23 cellular contexts compared by ENCODE assay signal in genomic region chr20:23820493-23820892, GRCh38. TPM values are rescaled to one million over a fixed set of nuclear protein-coding genes. Genes with fewer than 3 reads are reported as not detected.
DNase-seq lines count a peak whose midpoint lies in the region; ATAC-seq and TF ChIP-seq lines count a peak whose summit lies in the region.
"Had no signal": no experiment of that assay in that cellular context is flagged by ENCODE, and none has a peak within 500 bp of the region (broad histone marks: within the 10 kb centered on the region; RNA-seq: fewer than 3 reads in every experiment).

No MANE protein-coding gene starts in this region.

- no peak overlapping the region for H3K4me3 Mint-ChIP-seq in activated CD4-positive, alpha-beta T cell treated with anti-CD3 and anti-CD28 coated beads for 36 hours
- no peak overlapping the region for H3K4me3 Mint-ChIP-seq in osteocyte (ENCODE audit: unreplicated experiment)
- no peak overlapping the region for H3K4me3 Mint-ChIP-seq in endodermal cell
- H3K4me3 Mint-ChIP-seq: CD4-positive, CD25-positive, alpha-beta regulatory T cell had no signal

- peaks cover 3% of the 10 kb centered on the region for H3K4me1 Mint-ChIP-seq in activated CD4-positive, alpha-beta T cell treated with anti-CD3 and anti-CD28 coated beads for 36 hours
- H3K4me1 Mint-ChIP-seq in osteocyte (ENCODE audit: unreplicated experiment) = no peaks in the 10 kb centered on the region
- H3K4me1 Mint-ChIP-seq in endodermal cell = no peaks in the 10 kb centered on the region

- TF ChIP-seq CTCF in fibroblast of mammary gland (conservative IDR thresholded peaks at IDR 0.05; ENCODE audit: control insufficient read depth, insufficient read depth, low read depth, low read length) = no peak
- TF ChIP-seq CTCF in osteocyte (IDR thresholded peaks at IDR 0.05) = no peak
- no peak for TF ChIP-seq CTCF in lower lobe of right lung (IDR thresholded peaks at IDR 0.05)
- TF ChIP-seq CTCF in endodermal cell (conservative IDR thresholded peaks at IDR 0.05) = no peak

- CTCF ChIA-PET in activated CD4-positive, alpha-beta T cell treated with anti-CD3 and anti-CD28 coated beads for 36 hours (lab: Charles Lee) = no interaction called here

- POLR2A ChIA-PET in activated CD4-positive, alpha-beta T cell treated with anti-CD3 and anti-CD28 coated beads for 36 hours (lab: Charles Lee) = no interaction called here

- no peak overlapping the region for H3K27ac Mint-ChIP-seq in activated CD4-positive, alpha-beta T cell treated with anti-CD3 and anti-CD28 coated beads for 36 hours
- H3K27ac Mint-ChIP-seq in osteocyte (ENCODE audit: unreplicated experiment) = no peak overlapping the region
- H3K27ac Mint-ChIP-seq in endodermal cell = no peak overlapping the region
- H3K27ac Mint-ChIP-seq: CD4-positive, CD25-positive, alpha-beta regulatory T cell had no signal

- H3K27ac ChIP-seq in lower lobe of right lung = no peak overlapping the region
- no peak overlapping the region for H3K27ac ChIP-seq in endodermal cell (ENCODE audit: low read depth, low read length)
- H3K27ac ChIP-seq: 22Rv1 had no signal

- no peaks in the 10 kb centered on the region for H3K4me1 ChIP-seq in adipocyte (ENCODE audit: control insufficient read depth, insufficient read depth, low read length)
- no peaks in the 10 kb centered on the region for H3K4me1 ChIP-seq in lower lobe of right lung
- H3K4me1 ChIP-seq in endodermal cell (ENCODE audit: control insufficient read depth, insufficient read depth, low read length) = no peaks in the 10 kb centered on the region
- H3K4me1 ChIP-seq: BE2C had no signal

- H3K36me3 ChIP-seq in adipocyte (ENCODE audit: control insufficient read depth, insufficient read depth, low read length, severe bottlenecking) = no peaks in the 10 kb centered on the region
- no peaks in the 10 kb centered on the region for H3K36me3 ChIP-seq in lower lobe of right lung
- H3K36me3 ChIP-seq in endodermal cell (ENCODE audit: control insufficient read depth, insufficient read depth, low read length) = no peaks in the 10 kb centered on the region
- H3K36me3 ChIP-seq: BE2C had no signal

- intact Hi-C loops in activated CD4-positive, alpha-beta T cell treated with anti-CD3 and anti-CD28 coated beads for 36 hours (cut with DNase I, micrococcal nuclease) = no loop called here
- intact Hi-C loops in lower lobe of right lung (cut with DNase I) = no loop called here

- no peak overlapping the region for H3K4me3 ChIP-seq in adipocyte (ENCODE audit: low read length)
- no peak overlapping the region for H3K4me3 ChIP-seq in fibroblast of mammary gland (ENCODE audit: control insufficient read depth, low read depth, low read length)
- no peak overlapping the region for H3K4me3 ChIP-seq in lower lobe of right lung
- no peak overlapping the region for H3K4me3 ChIP-seq in endodermal cell (ENCODE audit: low read length)
- H3K4me3 ChIP-seq: GM12878 had no signal

- H3K36me3 Mint-ChIP-seq in activated CD4-positive, alpha-beta T cell treated with anti-CD3 and anti-CD28 coated beads for 36 hours (ENCODE audit: low read depth) = no peaks in the 10 kb centered on the region
- H3K36me3 Mint-ChIP-seq in osteocyte (ENCODE audit: unreplicated experiment) = no peaks in the 10 kb centered on the region
- no peaks in the 10 kb centered on the region for H3K36me3 Mint-ChIP-seq in endodermal cell (ENCODE audit: low read depth)
- H3K36me3 Mint-ChIP-seq: CD4-positive, CD25-positive, alpha-beta regulatory T cell had no signal

- 71 to 78% methylated on average over 1 to 2 of the region's 2 CpGs for WGBS in endodermal cell (ENCODE audit: insufficient coverage in 1 of 2, insufficient read length in 1 of 2), 2 experiments

- peak; percentile 13 for DNase-seq in activated CD4-positive, alpha-beta T cell treated with anti-CD3 and anti-CD28 coated beads for 36 hours
- no peak for DNase-seq in activated CD4-positive, alpha-beta T cell treated with anti-CD3 and anti-CD28 coated beads, Interleukin-2, amount 50 U/mL, for 1 hour
- DNase-seq in adipocyte (ENCODE audit: low read depth) = peak; percentile 15
- DNase-seq in fibroblast of mammary gland (ENCODE audit: low read depth) = peak; percentile 73
- peak; percentile 10 for DNase-seq in osteocyte (ENCODE audit: extremely low spot score, unreplicated experiment)
- no peak for DNase-seq in lower lobe of right lung
- no peak for DNase-seq in endodermal cell
- DNase-seq: BE2C; CD4-positive, CD25-positive, alpha-beta regulatory T cell; COR-L47; KBM-7; NCI-H1105 treated with DMSO at 0.1 percent for 48 hours; NCI-H1694 treated with DMSO at 0.1 percent for 48 hours; NCI-H748 treated with DMSO at 0.1 percent for 48 hours; NK-92 treated with Interleukin-12 subunit alpha and Interleukin-12 subunit beta, amount 100 ng/mL, for 24 hours; SHP77 had no signal

- peak; percentile 55 for ATAC-seq in activated CD4-positive, alpha-beta T cell treated with anti-CD3 and anti-CD28 coated beads for 36 hours
- ATAC-seq in lower lobe of right lung = no peak
- no peak for ATAC-seq in GM21737 (IDR thresholded peaks at IDR 0.05; ENCODE audit: unreplicated experiment)
- ATAC-seq: GM12878 had no signal

- no peaks in the 10 kb centered on the region for H3K27me3 ChIP-seq in adipocyte (replicated peaks; ENCODE audit: control insufficient read depth, insufficient read depth, low read length)
- no peaks in the 10 kb centered on the region for H3K27me3 ChIP-seq in lower lobe of right lung (ENCODE audit: low read depth)
- H3K27me3 ChIP-seq in endodermal cell (ENCODE audit: control insufficient read depth, insufficient read depth, low read length, poor library complexity, severe bottlenecking) = no peaks in the 10 kb centered on the region
- H3K27me3 ChIP-seq: BE2C had no signal

- H3K9me3 ChIP-seq in adipocyte (ENCODE audit: control insufficient read depth, low read length) = no peaks in the 10 kb centered on the region
- H3K9me3 ChIP-seq in lower lobe of right lung = no peaks in the 10 kb centered on the region
- H3K9me3 ChIP-seq in endodermal cell (ENCODE audit: control insufficient read depth, low read length) = no peaks in the 10 kb centered on the region
- H3K9me3 ChIP-seq: BE2C had no signal

- peaks cover 2% of the 10 kb centered on the region for H3K9me3 Mint-ChIP-seq in activated CD4-positive, alpha-beta T cell treated with anti-CD3 and anti-CD28 coated beads for 36 hours (ENCODE audit: low read depth)
- no peaks in the 10 kb centered on the region for H3K9me3 Mint-ChIP-seq in osteocyte (ENCODE audit: unreplicated experiment)
- peaks cover 2% of the 10 kb centered on the region for H3K9me3 Mint-ChIP-seq in endodermal cell

- H3K9ac ChIP-seq in adipocyte (ENCODE audit: low read length) (no peak overlapping the region), endodermal cell (ENCODE audit: extremely low read depth, low read length, poor library complexity, severe bottlenecking) (no peak overlapping the region)

- H3K27me3 Mint-ChIP-seq in activated CD4-positive, alpha-beta T cell treated with anti-CD3 and anti-CD28 coated beads for 36 hours = no peaks in the 10 kb centered on the region
- H3K27me3 Mint-ChIP-seq in osteocyte (ENCODE audit: unreplicated experiment) (no peaks in the 10 kb centered on the region), endodermal cell (ENCODE audit: insufficient read depth) (no peaks in the 10 kb centered on the region)

RNA-seq across cellular contexts. Expression of gene CST2, which starts 6.0 kb away (rescaled TPM):
- total RNA-seq in activated CD4-positive, alpha-beta T cell treated with anti-CD3 and anti-CD28 coated beads for 36 hours = not detected
- total RNA-seq in osteocyte (not detected in 2 replicates), lower lobe of right lung (not detected), endodermal cell (under 1 TPM in 1 of 2 donors, not detected in 1; 0.62 TPM)
- polyA plus RNA-seq in endodermal cell (2013, experiment 1 of 2) = 0.71 TPM
- polyA plus RNA-seq in endodermal cell (2013, experiment 2 of 2) = 0.46 TPM
- total RNA-seq: CD4-positive, CD25-positive, alpha-beta regulatory T cell; GM12878; H1; NCI-H460; OCI-LY7 had no signal
- polyA plus RNA-seq: CD4-positive, CD25-positive, alpha-beta regulatory T cell; GM12878; H1 had no signal

RNA-seq across cellular contexts. Expression of gene CST5, which starts 59.1 kb away (rescaled TPM):
- total RNA-seq in activated CD4-positive, alpha-beta T cell treated with anti-CD3 and anti-CD28 coated beads for 36 hours = not detected
- total RNA-seq in osteocyte = not detected in 2 replicates
- total RNA-seq in lower lobe of right lung = not detected
- not detected for total RNA-seq in endodermal cell
- 0.32 TPM for polyA plus RNA-seq in endodermal cell (2013, experiment 1 of 2)
- polyA plus RNA-seq in endodermal cell (2013, experiment 2 of 2) = 0.79 TPM
- total RNA-seq: CD4-positive, CD25-positive, alpha-beta regulatory T cell; GM12878; H1; NCI-H460; OCI-LY7; RPMI7951 had no signal
- polyA plus RNA-seq: CD4-positive, CD25-positive, alpha-beta regulatory T cell; GM12878; H1 had no signal

Comparison
In these comparisons a context has a peak if more than half of its experiments do, and no peak if none do; other contexts are left out.
1. DNase-seq: peak in activated CD4-positive, alpha-beta T cell treated with anti-CD3 and anti-CD28 coated beads for 36 hours (single experiment), adipocyte (single experiment), fibroblast of mammary gland (single experiment) and osteocyte (single experiment); none in activated CD4-positive, alpha-beta T cell treated with anti-CD3 and anti-CD28 coated beads, Interleukin-2, amount 50 U/mL, for 1 hour (single experiment), lower lobe of right lung (single experiment) and endodermal cell (single experiment).